Comparison of ENCODE assay signal across 1 cellular context in the genomic region with DNA sequence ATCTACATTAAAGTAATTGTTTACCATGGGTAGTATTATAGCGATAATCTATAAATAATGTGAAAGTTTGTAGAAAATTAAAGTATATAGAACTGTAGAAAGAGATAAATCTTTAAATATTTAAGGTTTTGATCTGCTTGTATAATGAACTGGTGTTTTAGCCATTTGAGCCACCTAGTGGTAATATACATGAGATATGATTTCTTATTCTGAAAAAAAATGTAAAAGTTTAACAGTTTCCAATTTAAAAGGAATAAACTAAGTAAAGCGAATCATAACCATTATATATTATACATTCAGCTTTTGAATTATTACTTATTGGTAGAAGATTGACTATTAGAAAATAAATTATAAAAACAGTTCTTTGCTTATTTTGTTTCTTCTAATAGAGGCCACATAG.
TF ChIP-seq lines count a peak whose summit lies in the region.

No MANE protein-coding gene starts in this region.

TF ChIP-seq in WTC11, 78 proteins besides CTCF, POLR2A, EP300 and RAD21 (continued from another document):
- TF ChIP-seq, protein P1, sequence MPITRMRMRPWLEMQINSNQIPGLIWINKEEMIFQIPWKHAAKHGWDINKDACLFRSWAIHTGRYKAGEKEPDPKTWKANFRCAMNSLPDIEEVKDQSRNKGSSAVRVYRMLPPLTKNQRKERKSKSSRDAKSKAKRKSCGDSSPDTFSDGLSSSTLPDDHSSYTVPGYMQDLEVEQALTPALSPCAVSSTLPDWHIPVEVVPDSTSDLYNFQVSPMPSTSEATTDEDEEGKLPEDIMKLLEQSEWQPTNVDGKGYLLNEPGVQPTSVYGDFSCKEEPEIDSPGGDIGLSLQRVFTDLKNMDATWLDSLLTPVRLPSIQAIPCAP (CRISPR knock-in tag; IDR thresholded peaks at IDR 0.05): no peak
- TF ChIP-seq ELF4 (CRISPR knock-in tag; IDR thresholded peaks at IDR 0.05; ENCODE audit: low read depth) (no peak), ATF3 (CRISPR knock-in tag; conservative IDR thresholded peaks at IDR 0.05) (no peak), MYBL2 (CRISPR knock-in tag; IDR thresholded peaks at IDR 0.05) (no peak)
